8 cellular contexts compared by ENCODE assay signal in the genomic region with DNA sequence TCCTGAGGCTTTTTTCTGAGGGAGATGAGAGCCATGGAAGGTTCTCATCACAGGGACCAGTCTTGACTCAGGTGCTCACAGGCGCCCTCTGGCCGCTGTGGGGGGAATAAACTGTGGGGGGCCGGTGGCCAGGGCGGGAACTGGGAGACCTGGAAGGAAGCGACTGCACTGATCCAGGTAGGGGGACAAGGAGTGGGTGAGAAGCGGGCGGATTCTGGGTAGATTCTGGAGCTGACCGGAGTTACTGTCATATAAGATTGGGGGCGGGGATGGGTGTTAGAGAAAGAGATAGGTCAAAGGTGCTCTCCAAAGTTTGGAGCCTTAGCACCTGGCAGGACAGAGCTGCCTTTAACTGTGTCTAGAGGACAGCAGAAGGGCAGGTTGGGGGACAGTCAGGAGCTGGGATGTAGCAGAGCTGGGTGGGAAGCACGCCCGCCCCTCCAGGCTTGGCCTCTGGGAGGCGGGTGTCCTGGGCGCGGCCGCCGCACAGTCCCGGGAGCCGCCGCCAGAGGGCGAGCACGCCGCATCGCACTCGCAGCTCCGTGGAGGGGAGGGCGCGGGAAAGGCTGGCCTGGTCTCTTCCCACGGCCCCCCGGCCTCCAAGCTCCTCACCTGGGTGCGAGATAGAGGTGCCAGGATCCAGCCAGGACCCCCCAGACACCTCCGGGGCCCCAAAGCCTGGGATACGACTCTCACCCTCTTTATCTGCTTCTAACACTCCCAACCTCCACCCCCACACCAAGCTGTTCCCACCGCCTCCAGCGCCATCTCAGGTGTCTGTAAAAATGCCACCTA. TPM values are rescaled to one million over a fixed set of nuclear protein-coding genes. Genes with fewer than 3 reads are reported as not detected.
DNase-seq lines count a peak whose midpoint lies in the region; ATAC-seq and TF ChIP-seq lines count a peak whose summit lies in the region.

No MANE protein-coding gene starts in this region.

- H3K27me3 Mint-ChIP-seq in neural crest cell (ENCODE audit: low read depth) = peaks cover 28% of the 10 kb centered on the region
- no peaks in the 10 kb centered on the region for H3K27me3 Mint-ChIP-seq in stimulated activated naive CD8-positive, alpha-beta T cell treated with anti-CD3 and anti-CD28 coated beads, Interleukin-15, amount 100 ng/mL, for 72 hours

- H3K79me2 ChIP-seq in KMS-11 (ENCODE audit: insufficient read depth, low read depth) = no peaks in the 10 kb centered on the region

- no peaks in the 10 kb centered on the region for H4K20me1 ChIP-seq in KMS-11 (ENCODE audit: insufficient read depth)

- POLR2A ChIA-PET in RWPE1 (lab: Yijun Ruan, JAX; ENCODE audit: low non-redundant PET) = no interaction called here

- peak overlapping the region; percentile 52; the same call in 1 of the 2 replicates for H3K9ac ChIP-seq in KMS-11

- H3K4me3 ChIP-seq in KMS-11 (IDR thresholded peaks at IDR 0.05; ENCODE audit: insufficient read depth, low read depth, low read length) (no peak overlapping the region), fibroblast of villous mesenchyme (ENCODE audit: low read depth, low read length) (peak overlapping the region; percentile 64)

- peak; percentile 93 for TF ChIP-seq CTCF in KMS-11 (conservative IDR thresholded peaks at IDR 0.05; ENCODE audit: low read depth, low read length)
- peak; percentile 98 for TF ChIP-seq CTCF in RWPE1 (conservative IDR thresholded peaks at IDR 0.05; ENCODE audit: low read depth)
- TF ChIP-seq CTCF in fibroblast of villous mesenchyme (IDR thresholded peaks at IDR 0.05; ENCODE audit: insufficient read depth, low read depth, low read length) = peak; percentile 85
- TF ChIP-seq CTCF in neural crest cell (conservative IDR thresholded peaks at IDR 0.05) = peak; percentile 90

- H3K27ac ChIP-seq in KMS-11 (peak overlapping the region; percentile 13; the same call in 1 of the 2 replicates), RWPE1 (peak overlapping the region; percentile 77)

- H3K4me3 Mint-ChIP-seq in neural crest cell = peak overlapping the region; percentile 81
- H3K4me3 Mint-ChIP-seq in stimulated activated naive CD8-positive, alpha-beta T cell treated with anti-CD3 and anti-CD28 coated beads, Interleukin-15, amount 100 ng/mL, for 72 hours = peak overlapping the region; percentile 91 to 97

- DNase-seq in AG08395 (ENCODE audit: low spot score) = peak; percentile 83
- peak; percentile 74 for DNase-seq in RWPE1 (ENCODE audit: low spot score)
- peak; percentile 72 for DNase-seq in activated T-helper 9 cell treated with anti-CD3 and anti-CD28 coated beads, Interleukin-2, amount 50 U/mL, for 16 hours (ENCODE audit: low read depth)
- peak; percentile 65 for DNase-seq in fibroblast of villous mesenchyme (ENCODE audit: low read depth)
- peak; percentile 81 for DNase-seq in neural crest cell (ENCODE audit: low read depth, low spot score)
- peak; percentile 87 to 90 for DNase-seq in stimulated activated naive CD8-positive, alpha-beta T cell treated with anti-CD3 and anti-CD28 coated beads, Interleukin-15, amount 100 ng/mL, for 72 hours

- peaks cover 10% of the 10 kb centered on the region; the same call in 1 of the 2 replicates for H3K27me3 ChIP-seq in KMS-11 (ENCODE audit: insufficient read depth, low read depth)

- no peaks in the 10 kb centered on the region for H3K9me3 Mint-ChIP-seq in neural crest cell
- H3K9me3 Mint-ChIP-seq in stimulated activated naive CD8-positive, alpha-beta T cell treated with anti-CD3 and anti-CD28 coated beads, Interleukin-15, amount 100 ng/mL, for 72 hours = no peaks in the 10 kb centered on the region

- ATAC-seq in GM18909 (IDR thresholded peaks at IDR 0.05; ENCODE audit: poor library complexity, unreplicated experiment) = peak; percentile 72
- peak; percentile 97 for ATAC-seq in stimulated activated naive CD8-positive, alpha-beta T cell treated with anti-CD3 and anti-CD28 coated beads, Interleukin-15, amount 100 ng/mL, for 72 hours

- CTCF ChIA-PET in RWPE1 (lab: Yijun Ruan, JAX) = interaction anchor here (0.5 to 2.3 kb wide), 39 partner anchors 9 to 624 kb away, joined by 3 to 35 read pairs (median 4); a partner anchor contains a TSS

- peak overlapping the region; percentile 99 for H2AFZ ChIP-seq in KMS-11 (ENCODE audit: low read depth)

- H3K4me1 Mint-ChIP-seq in neural crest cell = peaks cover 5% of the 10 kb centered on the region
- peaks cover 21% of the 10 kb centered on the region for H3K4me1 Mint-ChIP-seq in stimulated activated naive CD8-positive, alpha-beta T cell treated with anti-CD3 and anti-CD28 coated beads, Interleukin-15, amount 100 ng/mL, for 72 hours

- no peaks in the 10 kb centered on the region for H3K36me3 Mint-ChIP-seq in neural crest cell (ENCODE audit: low read depth)

- peak overlapping the region; percentile 86 for H3K4me2 ChIP-seq in KMS-11

- H3K36me3 ChIP-seq in KMS-11 (ENCODE audit: insufficient read depth) = no peaks in the 10 kb centered on the region

- peaks cover 4% of the 10 kb centered on the region for H3K4me1 ChIP-seq in KMS-11 (ENCODE audit: low read depth, poor library complexity, severe bottlenecking)

- H3K27ac Mint-ChIP-seq in neural crest cell (ENCODE audit: unreplicated experiment) = peak overlapping the region; percentile 94
- H3K27ac Mint-ChIP-seq in stimulated activated naive CD8-positive, alpha-beta T cell treated with anti-CD3 and anti-CD28 coated beads, Interleukin-15, amount 100 ng/mL, for 72 hours = peak overlapping the region; percentile 83 to 85

RNA-seq across cellular contexts. Expression of a gene that starts 4.2 kb away (rescaled TPM):
- not detected in 2 replicates for total RNA-seq in fibroblast of villous mesenchyme
- not detected in 2 replicates for total RNA-seq in neural crest cell

RNA-seq across cellular contexts. Expression of a gene that starts 8.2 kb away (rescaled TPM):
- total RNA-seq in fibroblast of villous mesenchyme = 18.6 and 24.8 TPM in 2 replicates
- total RNA-seq in neural crest cell = 26.0 and 26.4 TPM in 2 replicates

RNA-seq across cellular contexts. Expression of a gene that starts 19.6 kb away (rescaled TPM):
- 91.1 and 92.8 TPM in 2 replicates for total RNA-seq in fibroblast of villous mesenchyme
- total RNA-seq in neural crest cell = 77.3 and 82.8 TPM in 2 replicates

RNA-seq across cellular contexts. Expression of a gene that starts 26.8 kb away (rescaled TPM):
- total RNA-seq in fibroblast of villous mesenchyme (2,107 and 2,588 TPM in 2 replicates), neural crest cell (670 and 679 TPM in 2 replicates)

RNA-seq across cellular contexts. Expression of a gene that starts 30.1 kb away (rescaled TPM):
- 29.6 and 30.2 TPM in 2 replicates for total RNA-seq in fibroblast of villous mesenchyme
- 0.23 and 0.68 TPM in 2 replicates for total RNA-seq in neural crest cell
